ENCODE assay signal across 30 cellular contexts in the genomic region with DNA sequence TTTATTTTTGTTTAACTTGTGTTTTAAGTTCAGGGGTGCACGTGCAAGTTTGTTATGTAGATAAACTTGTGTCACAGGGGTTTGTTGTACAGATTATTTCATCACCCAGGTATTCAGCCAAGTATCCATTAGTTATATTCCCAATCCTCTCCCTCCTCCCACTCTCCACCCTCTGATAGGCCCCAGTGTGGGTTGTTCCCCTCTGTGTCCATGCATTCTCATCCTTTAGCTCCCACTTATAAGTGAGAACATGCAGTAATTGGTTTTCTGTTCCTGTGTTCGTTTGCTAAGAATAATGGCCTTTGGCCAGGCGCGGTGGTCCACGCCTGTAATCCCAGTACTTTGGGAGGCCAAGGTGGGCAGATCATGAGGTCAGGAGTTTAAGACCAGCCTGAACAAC. TPM values are rescaled to one million over a fixed set of nuclear protein-coding genes. Genes with fewer than 3 reads are reported as not detected.
DNase-seq lines count a peak whose midpoint lies in the region; TF ChIP-seq lines count a peak whose summit lies in the region.
"Had no signal": no experiment of that assay in that cellular context is flagged by ENCODE, and none has a peak within 500 bp of the region (broad histone marks: within the 10 kb centered on the region; RNA-seq: fewer than 3 reads in every experiment).

No MANE protein-coding gene starts in this region.

- CTCF ChIA-PET in HEK293 (lab: Yijun Ruan, JAX): no interaction called here
- CTCF ChIA-PET in CD8-positive, alpha-beta memory T cell (lab: Charles Lee): no interaction called here

- no peaks in the 10 kb centered on the region for H3K9me3 ChIP-seq in HEK293 (ENCODE audit: control insufficient read depth, insufficient read depth, low read depth, low read length)
- no peaks in the 10 kb centered on the region for H3K9me3 ChIP-seq in CD8-positive, alpha-beta memory T cell (ENCODE audit: low read length)
- H3K9me3 ChIP-seq: A549; BE2C; BLaER1; BLaER1 treated with 17β-estradiol and CSF1 and Interleukin-3, amounts not matched to agents 10 nM and 100 nM; Caco-2 had no signal

- DNase-seq in glutamatergic neuron: no peak
- no peak for DNase-seq in progenitor cell of endocrine pancreas (ENCODE audit: low spot score, unreplicated experiment)
- DNase-seq in CD8-positive, alpha-beta memory T cell: no peak
- DNase-seq: 8988T; ACHN; AML-193; BE2C; C1 segment of cervical spinal cord; Caco-2; Calu3; CD4-positive, alpha-beta memory T cell; CD4-positive, alpha-beta T cell; CD4-positive, CD25-positive, alpha-beta regulatory T cell; CD8-positive, alpha-beta T cell; COR-L47; DMS 273 treated with DMSO at 0.1 percent for 48 hours; DMS153; DMS53; DMS79; DMS79 treated with DMSO at 0.1 percent for 48 hours; DND-41; EL had no signal

- TF ChIP-seq CTCF in HEK293 (tag by site-specific recombination; IDR thresholded peaks at IDR 0.05) (no peak), glutamatergic neuron (IDR thresholded peaks at IDR 0.05; ENCODE audit: partially characterized antibody, unreplicated experiment) (no peak), progenitor cell of endocrine pancreas (IDR thresholded peaks at IDR 0.05; ENCODE audit: unreplicated experiment) (no peak)

- H3K27me3 ChIP-seq in CD8-positive, alpha-beta memory T cell (ENCODE audit: insufficient read depth, low read length, poor library complexity, severe bottlenecking): no peaks in the 10 kb centered on the region
- H3K27me3 ChIP-seq: BE2C; BLaER1; BLaER1 treated with 17β-estradiol and CSF1 and Interleukin-3, amounts not matched to agents 10 nM and 100 nM had no signal

- H3K4me1 Mint-ChIP-seq in glutamatergic neuron (ENCODE audit: low read depth, unreplicated experiment) (peaks cover 42% of the 10 kb centered on the region), progenitor cell of endocrine pancreas (ENCODE audit: low read depth) (no peaks in the 10 kb centered on the region)
- no peaks in the 10 kb centered on the region for H3K4me1 Mint-ChIP-seq in CD8-positive, alpha-beta memory T cell
- H3K4me1 Mint-ChIP-seq: B cell; CD4-positive, alpha-beta memory T cell; CD4-positive, CD25-positive, alpha-beta regulatory T cell had no signal

- POLR2A ChIA-PET in HEK293 (lab: Yijun Ruan, JAX): no interaction called here
- POLR2A ChIA-PET in CD8-positive, alpha-beta memory T cell (lab: Charles Lee): no interaction called here

- H3K27ac ChIP-seq in HEK293 (ENCODE audit: extremely low read depth, low read depth, low read length): no peak overlapping the region
- H3K27ac ChIP-seq in CD8-positive, alpha-beta memory T cell (ENCODE audit: low read depth, low read length): no peak overlapping the region
- H3K27ac ChIP-seq: 22Rv1; A549; BLaER1; BLaER1 treated with 17β-estradiol and CSF1 and Interleukin-3, amounts not matched to agents 10 nM and 100 nM; C4-2B had no signal

- H3K4me1 ChIP-seq in HEK293 (ENCODE audit: control insufficient read depth, insufficient read depth, low read length): no peaks in the 10 kb centered on the region
- H3K4me1 ChIP-seq in CD8-positive, alpha-beta memory T cell (ENCODE audit: insufficient read depth, low read length): no peaks in the 10 kb centered on the region
- H3K4me1 ChIP-seq: A549, BE2C, Caco-2 had no signal

- H3K27me3 Mint-ChIP-seq in glutamatergic neuron (ENCODE audit: unreplicated experiment) (peaks cover 3% of the 10 kb centered on the region), progenitor cell of endocrine pancreas (peaks cover 20% of the 10 kb centered on the region)
- peaks cover 11 to 50% of the 10 kb centered on the region in 2 donors for H3K27me3 Mint-ChIP-seq in CD8-positive, alpha-beta memory T cell

- H3K36me3 ChIP-seq in HEK293 (ENCODE audit: control insufficient read depth in 2 of 2, insufficient read depth in 1 of 2, low read length in 2 of 2): no peaks in the 10 kb centered on the region
- no peaks in the 10 kb centered on the region for H3K36me3 ChIP-seq in CD8-positive, alpha-beta memory T cell (ENCODE audit: insufficient read depth, low read length)
- H3K36me3 ChIP-seq: BE2C; BLaER1; BLaER1 treated with 17β-estradiol and CSF1 and Interleukin-3, amounts not matched to agents 10 nM and 100 nM had no signal

- no peaks in the 10 kb centered on the region for H3K36me3 Mint-ChIP-seq in glutamatergic neuron (ENCODE audit: unreplicated experiment)
- no peaks in the 10 kb centered on the region for H3K36me3 Mint-ChIP-seq in progenitor cell of endocrine pancreas (ENCODE audit: insufficient read depth)
- no peaks in the 10 kb centered on the region for H3K36me3 Mint-ChIP-seq in CD8-positive, alpha-beta memory T cell
- H3K36me3 Mint-ChIP-seq: CD14-positive monocyte; CD4-positive, alpha-beta memory T cell; CD4-positive, CD25-positive, alpha-beta regulatory T cell; CD8-positive, alpha-beta T cell had no signal

- H3K4me3 ChIP-seq in HEK293 (ENCODE audit: low read depth, low read length): no peak overlapping the region
- H3K4me3 ChIP-seq in CD8-positive, alpha-beta memory T cell (ENCODE audit: low read length): no peak overlapping the region
- H3K4me3 ChIP-seq: A549; BLaER1; BLaER1 treated with 17β-estradiol and CSF1 and Interleukin-3, amounts not matched to agents 10 nM and 100 nM had no signal

- H3K27ac Mint-ChIP-seq in glutamatergic neuron (ENCODE audit: unreplicated experiment): peak overlapping the region; percentile 62
- H3K27ac Mint-ChIP-seq in progenitor cell of endocrine pancreas: no peak overlapping the region
- H3K27ac Mint-ChIP-seq in CD8-positive, alpha-beta memory T cell: peak overlapping the region in 1 of 8 donors; percentile 68
- H3K27ac Mint-ChIP-seq: B cell; CD14-positive monocyte; CD4-positive, alpha-beta T cell; CD8-positive, alpha-beta T cell had no signal

- H3K4me3 Mint-ChIP-seq in glutamatergic neuron (ENCODE audit: unreplicated experiment) (no peak overlapping the region), progenitor cell of endocrine pancreas (ENCODE audit: low read depth) (no peak overlapping the region)
- H3K4me3 Mint-ChIP-seq in CD8-positive, alpha-beta memory T cell: no peak overlapping the region
- H3K4me3 Mint-ChIP-seq: B cell; CD14-positive monocyte; CD4-positive, alpha-beta memory T cell; CD4-positive, alpha-beta T cell; CD8-positive, alpha-beta T cell had no signal

- H3K9me3 Mint-ChIP-seq in glutamatergic neuron (ENCODE audit: unreplicated experiment) (peaks cover 10% of the 10 kb centered on the region), progenitor cell of endocrine pancreas (ENCODE audit: low read depth) (no peaks in the 10 kb centered on the region)
- no peaks in the 10 kb centered on the region for H3K9me3 Mint-ChIP-seq in CD8-positive, alpha-beta memory T cell
- H3K9me3 Mint-ChIP-seq: CD14-positive monocyte; CD4-positive, alpha-beta T cell; CD8-positive, alpha-beta T cell had no signal

TF ChIP-seq in HEK293, 187 proteins besides CTCF, POLR2A, EP300 and RAD21 (continues in another document):
- TF ChIP-seq, protein P1, sequence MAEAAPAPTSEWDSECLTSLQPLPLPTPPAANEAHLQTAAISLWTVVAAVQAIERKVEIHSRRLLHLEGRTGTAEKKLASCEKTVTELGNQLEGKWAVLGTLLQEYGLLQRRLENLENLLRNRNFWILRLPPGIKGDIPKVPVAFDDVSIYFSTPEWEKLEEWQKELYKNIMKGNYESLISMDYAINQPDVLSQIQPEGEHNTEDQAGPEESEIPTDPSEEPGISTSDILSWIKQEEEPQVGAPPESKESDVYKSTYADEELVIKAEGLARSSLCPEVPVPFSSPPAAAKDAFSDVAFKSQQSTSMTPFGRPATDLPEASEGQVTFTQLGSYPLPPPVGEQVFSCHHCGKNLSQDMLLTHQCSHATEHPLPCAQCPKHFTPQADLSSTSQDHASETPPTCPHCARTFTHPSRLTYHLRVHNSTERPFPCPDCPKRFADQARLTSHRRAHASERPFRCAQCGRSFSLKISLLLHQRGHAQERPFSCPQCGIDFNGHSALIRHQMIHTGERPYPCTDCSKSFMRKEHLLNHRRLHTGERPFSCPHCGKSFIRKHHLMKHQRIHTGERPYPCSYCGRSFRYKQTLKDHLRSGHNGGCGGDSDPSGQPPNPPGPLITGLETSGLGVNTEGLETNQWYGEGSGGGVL (tag by site-specific recombination; IDR thresholded peaks at IDR 0.05): no peak
- TF ChIP-seq ZNF302 (tag by site-specific recombination; IDR thresholded peaks at IDR 0.05; ENCODE audit: low read depth) (no peak), ZNF571 (tag by site-specific recombination; IDR thresholded peaks at IDR 0.05) (no peak), EGR2 (tag by site-specific recombination; IDR thresholded peaks at IDR 0.05; ENCODE audit: low read depth) (peak; percentile 63; the same call in 1 of the 2 replicates), ZNF433 (tag by site-specific recombination; IDR thresholded peaks at IDR 0.05; ENCODE audit: low read depth) (no peak), KLF8 (tag by site-specific recombination; IDR thresholded peaks at IDR 0.05) (no peak), ZNF157 (tag by site-specific recombination; IDR thresholded peaks at IDR 0.05) (no peak), ZFHX2 (tag by site-specific recombination; conservative IDR thresholded peaks at IDR 0.05) (peak; percentile 79), ZNF146 (tag by site-specific recombination; IDR thresholded peaks at IDR 0.05) (no peak), SP7 (tag by site-specific recombination; IDR thresholded peaks at IDR 0.05) (no peak), ZNF76 (tag by site-specific recombination; IDR thresholded peaks at IDR 0.05; ENCODE audit: borderline replicate concordance, low read depth) (no peak), ZNF324 (tag by site-specific recombination; IDR thresholded peaks at IDR 0.05) (no peak)

RNA-seq across cellular contexts. Expression of gene RCN1, which starts 30.8 kb away (rescaled TPM):
- total RNA-seq in glutamatergic neuron (ENCODE audit: unreplicated experiment) (200 TPM), progenitor cell of endocrine pancreas (193 and 201 TPM in 2 replicates)
- total RNA-seq in CD8-positive, alpha-beta memory T cell: 10 to 100 TPM; 30.9 to 35.1 TPM
- 23.6 TPM for polyA plus RNA-seq in CD8-positive, alpha-beta memory T cell
